2 cellular contexts compared by ENCODE assay signal in the genomic region with DNA sequence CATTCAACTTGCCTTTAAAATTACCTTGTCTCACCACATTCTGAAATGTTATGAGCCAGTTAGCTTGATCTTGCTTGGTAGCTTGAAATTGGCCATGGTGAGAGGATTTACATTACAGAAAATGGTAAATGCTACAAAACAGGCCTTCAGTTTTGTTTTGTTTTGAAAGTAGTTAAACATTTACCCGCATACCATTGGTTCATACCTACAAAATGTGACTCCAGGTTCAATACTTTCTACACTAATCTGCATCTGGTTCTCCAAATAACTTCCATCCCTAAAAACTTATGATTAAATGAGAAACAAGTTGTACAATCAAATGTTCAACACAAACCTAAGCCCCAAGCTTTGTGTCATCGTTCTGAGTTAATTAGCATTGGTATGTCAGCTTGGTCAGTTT.
A peak's percentile ranks its signal among the peaks of the same experiment; 100 is the strongest.
TF ChIP-seq lines count a peak whose summit lies in the region.

No MANE protein-coding gene starts in this region.

TF ChIP-seq in GM23338, 12 proteins besides CTCF, POLR2A, EP300 and RAD21:
- TF ChIP-seq NANOG (IDR thresholded peaks at IDR 0.05; ENCODE audit: borderline replicate concordance), result no peak
- TF ChIP-seq EZH2phosphoT487 (IDR thresholded peaks at IDR 0.05; ENCODE audit: unreplicated experiment), result no peak
- no peak for TF ChIP-seq CREB1 (CRISPR knock-in tag; IDR thresholded peaks at IDR 0.05; ENCODE audit: low read depth)
- no peak for TF ChIP-seq REST (IDR thresholded peaks at IDR 0.05; ENCODE audit: unreplicated experiment)
- TF ChIP-seq, protein P1, sequence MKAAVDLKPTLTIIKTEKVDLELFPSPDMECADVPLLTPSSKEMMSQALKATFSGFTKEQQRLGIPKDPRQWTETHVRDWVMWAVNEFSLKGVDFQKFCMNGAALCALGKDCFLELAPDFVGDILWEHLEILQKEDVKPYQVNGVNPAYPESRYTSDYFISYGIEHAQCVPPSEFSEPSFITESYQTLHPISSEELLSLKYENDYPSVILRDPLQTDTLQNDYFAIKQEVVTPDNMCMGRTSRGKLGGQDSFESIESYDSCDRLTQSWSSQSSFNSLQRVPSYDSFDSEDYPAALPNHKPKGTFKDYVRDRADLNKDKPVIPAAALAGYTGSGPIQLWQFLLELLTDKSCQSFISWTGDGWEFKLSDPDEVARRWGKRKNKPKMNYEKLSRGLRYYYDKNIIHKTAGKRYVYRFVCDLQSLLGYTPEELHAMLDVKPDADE (IDR thresholded peaks at IDR 0.05), result no peak
- no peak for TF ChIP-seq ZNF331 (CRISPR knock-in tag; IDR thresholded peaks at IDR 0.05; ENCODE audit: low read depth)

TF ChIP-seq in HepG2, 621 proteins besides CTCF, POLR2A, EP300 and RAD21:
- TF ChIP-seq, protein P2, sequence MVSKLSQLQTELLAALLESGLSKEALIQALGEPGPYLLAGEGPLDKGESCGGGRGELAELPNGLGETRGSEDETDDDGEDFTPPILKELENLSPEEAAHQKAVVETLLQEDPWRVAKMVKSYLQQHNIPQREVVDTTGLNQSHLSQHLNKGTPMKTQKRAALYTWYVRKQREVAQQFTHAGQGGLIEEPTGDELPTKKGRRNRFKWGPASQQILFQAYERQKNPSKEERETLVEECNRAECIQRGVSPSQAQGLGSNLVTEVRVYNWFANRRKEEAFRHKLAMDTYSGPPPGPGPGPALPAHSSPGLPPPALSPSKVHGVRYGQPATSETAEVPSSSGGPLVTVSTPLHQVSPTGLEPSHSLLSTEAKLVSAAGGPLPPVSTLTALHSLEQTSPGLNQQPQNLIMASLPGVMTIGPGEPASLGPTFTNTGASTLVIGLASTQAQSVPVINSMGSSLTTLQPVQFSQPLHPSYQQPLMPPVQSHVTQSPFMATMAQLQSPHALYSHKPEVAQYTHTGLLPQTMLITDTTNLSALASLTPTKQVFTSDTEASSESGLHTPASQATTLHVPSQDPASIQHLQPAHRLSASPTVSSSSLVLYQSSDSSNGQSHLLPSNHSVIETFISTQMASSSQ (IDR thresholded peaks at IDR 0.05; ENCODE audit: low read depth), result peak; percentile 66
- TF ChIP-seq, protein P2 (CRISPR knock-in tag; IDR thresholded peaks at IDR 0.05; ENCODE audit: borderline replicate concordance), result peak; percentile 48; the same call in 1 of the 2 replicates
- TF ChIP-seq, protein P3, sequence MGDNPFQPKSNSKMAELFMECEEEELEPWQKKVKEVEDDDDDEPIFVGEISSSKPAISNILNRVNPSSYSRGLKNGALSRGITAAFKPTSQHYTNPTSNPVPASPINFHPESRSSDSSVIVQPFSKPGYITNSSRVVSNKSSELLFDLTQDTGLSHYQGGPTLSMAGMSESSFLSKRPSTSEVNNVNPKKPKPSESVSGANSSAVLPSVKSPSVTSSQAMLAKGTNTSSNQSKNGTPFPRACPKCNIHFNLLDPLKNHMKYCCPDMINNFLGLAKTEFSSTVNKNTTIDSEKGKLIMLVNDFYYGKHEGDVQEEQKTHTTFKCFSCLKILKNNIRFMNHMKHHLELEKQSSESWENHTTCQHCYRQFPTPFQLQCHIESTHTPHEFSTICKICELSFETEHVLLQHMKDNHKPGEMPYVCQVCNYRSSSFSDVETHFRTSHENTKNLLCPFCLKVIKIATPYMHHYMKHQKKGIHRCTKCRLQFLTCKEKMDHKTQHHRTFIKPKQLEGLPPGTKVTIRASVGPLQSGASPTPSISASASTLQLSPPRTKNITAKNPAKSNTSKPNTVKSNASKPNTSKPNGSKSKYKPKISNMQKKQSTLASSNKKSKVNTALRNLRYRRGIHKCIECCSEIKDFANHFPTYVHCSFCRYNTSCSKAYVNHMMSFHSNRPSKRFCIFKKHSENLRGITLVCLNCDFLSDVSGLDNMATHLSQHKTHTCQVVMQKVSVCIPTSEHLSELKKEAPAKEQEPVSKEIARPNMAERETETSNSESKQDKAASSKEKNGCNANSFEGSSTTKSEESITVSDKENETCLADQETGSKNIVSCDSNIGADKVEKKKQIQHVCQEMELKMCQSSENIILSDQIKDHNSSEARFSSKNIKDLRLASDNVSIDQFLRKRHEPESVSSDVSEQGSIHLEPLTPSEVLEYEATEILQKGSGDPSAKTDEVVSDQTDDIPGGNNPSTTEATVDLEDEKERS (CRISPR knock-in tag; IDR thresholded peaks at IDR 0.05), result 0 out of 2 replicates have a peak, but pooled peaks have one; percentile 26
- no peak for TF ChIP-seq ZNF205 (CRISPR knock-in tag; IDR thresholded peaks at IDR 0.05)
- 0 out of 2 replicates have a peak, but pooled peaks have one; percentile 40 for TF ChIP-seq ZBTB25 (CRISPR knock-in tag; IDR thresholded peaks at IDR 0.05)
- no peak for TF ChIP-seq POGZ (CRISPR knock-in tag; IDR thresholded peaks at IDR 0.05)
- TF ChIP-seq, protein P4, sequence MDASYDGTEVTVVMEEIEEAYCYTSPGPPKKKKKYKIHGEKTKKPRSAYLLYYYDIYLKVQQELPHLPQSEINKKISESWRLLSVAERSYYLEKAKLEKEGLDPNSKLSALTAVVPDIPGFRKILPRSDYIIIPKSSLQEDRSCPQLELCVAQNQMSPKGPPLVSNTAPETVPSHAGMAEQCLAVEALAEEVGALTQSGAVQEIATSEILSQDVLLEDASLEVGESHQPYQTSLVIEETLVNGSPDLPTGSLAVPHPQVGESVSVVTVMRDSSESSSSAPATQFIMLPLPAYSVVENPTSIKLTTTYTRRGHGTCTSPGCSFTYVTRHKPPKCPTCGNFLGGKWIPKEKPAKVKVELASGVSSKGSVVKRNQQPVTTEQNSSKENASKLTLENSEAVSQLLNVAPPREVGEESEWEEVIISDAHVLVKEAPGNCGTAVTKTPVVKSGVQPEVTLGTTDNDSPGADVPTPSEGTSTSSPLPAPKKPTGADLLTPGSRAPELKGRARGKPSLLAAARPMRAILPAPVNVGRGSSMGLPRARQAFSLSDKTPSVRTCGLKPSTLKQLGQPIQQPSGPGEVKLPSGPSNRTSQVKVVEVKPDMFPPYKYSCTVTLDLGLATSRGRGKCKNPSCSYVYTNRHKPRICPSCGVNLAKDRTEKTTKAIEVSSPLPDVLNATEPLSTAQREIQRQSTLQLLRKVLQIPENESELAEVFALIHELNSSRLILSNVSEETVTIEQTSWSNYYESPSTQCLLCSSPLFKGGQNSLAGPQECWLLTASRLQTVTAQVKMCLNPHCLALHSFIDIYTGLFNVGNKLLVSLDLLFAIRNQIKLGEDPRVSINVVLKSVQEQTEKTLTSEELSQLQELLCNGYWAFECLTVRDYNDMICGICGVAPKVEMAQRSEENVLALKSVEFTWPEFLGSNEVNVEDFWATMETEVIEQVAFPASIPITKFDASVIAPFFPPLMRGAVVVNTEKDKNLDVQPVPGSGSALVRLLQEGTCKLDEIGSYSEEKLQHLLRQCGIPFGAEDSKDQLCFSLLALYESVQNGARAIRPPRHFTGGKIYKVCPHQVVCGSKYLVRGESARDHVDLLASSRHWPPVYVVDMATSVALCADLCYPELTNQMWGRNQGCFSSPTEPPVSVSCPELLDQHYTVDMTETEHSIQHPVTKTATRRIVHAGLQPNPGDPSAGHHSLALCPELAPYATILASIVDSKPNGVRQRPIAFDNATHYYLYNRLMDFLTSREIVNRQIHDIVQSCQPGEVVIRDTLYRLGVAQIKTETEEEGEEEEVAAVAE (CRISPR knock-in tag; IDR thresholded peaks at IDR 0.05; ENCODE audit: borderline replicate concordance), result 0 out of 2 replicates have a peak, but pooled peaks have one; percentile 19
- 0 out of 2 replicates have a peak, but pooled peaks have one; percentile 13 for TF ChIP-seq SPEN (CRISPR knock-in tag; IDR thresholded peaks at IDR 0.05; ENCODE audit: low read depth)
- no peak for TF ChIP-seq LCORL (IDR thresholded peaks at IDR 0.05)
- 0 out of 2 replicates have a peak, but pooled peaks have one; percentile 22 for TF ChIP-seq LCORL (CRISPR knock-in tag; IDR thresholded peaks at IDR 0.05)
- TF ChIP-seq FOXP1 (IDR thresholded peaks at IDR 0.05), result no peak
- TF ChIP-seq FOXP1 (CRISPR knock-in tag; IDR thresholded peaks at IDR 0.05), result peak; percentile 33
- TF ChIP-seq PAXIP1 (CRISPR knock-in tag; conservative IDR thresholded peaks at IDR 0.05), result peak; percentile 52; the same call in 1 of the 2 replicates
- TF ChIP-seq PHF21A (CRISPR knock-in tag; IDR thresholded peaks at IDR 0.05), result peak; percentile 19; the same call in 1 of the 2 replicates
